21 cellular contexts compared by ENCODE assay signal in genomic region chr3:152261329-152261728, GRCh38. TPM values are rescaled to one million over a fixed set of nuclear protein-coding genes. Genes with fewer than 3 reads are reported as not detected.
A peak's percentile ranks its signal among the peaks of the same experiment; 100 is the strongest.
DNase-seq lines count a peak whose midpoint lies in the region; ATAC-seq and TF ChIP-seq lines count a peak whose summit lies in the region.
"Had no signal": no experiment of that assay in that cellular context is flagged by ENCODE, and none has a peak within 500 bp of the region (broad histone marks: within the 10 kb centered on the region; RNA-seq: fewer than 3 reads in every experiment).

No MANE protein-coding gene starts in this region.

- CTCF ChIA-PET in activated naive CD4-positive, alpha-beta T cell treated with anti-CD3 and anti-CD28 coated beads for 36 hours (lab: Charles Lee) = interaction anchor here (0.7 to 2.1 kb wide), 5 partner anchors 14 to 78 kb away, joined by 3 to 6 read pairs (median 3); no protein-coding TSS in a partner anchor

- intact Hi-C loops in activated naive CD4-positive, alpha-beta T cell treated with anti-CD3 and anti-CD28 coated beads for 36 hours (cut with micrococcal nuclease) = no loop called here
- intact Hi-C loops in natural killer cell (cut with micrococcal nuclease) (no loop called here), aorta (cut with DNase I) (no loop called here)

- H3K36me3 ChIP-seq in aorta (ENCODE audit: control insufficient read depth in 1 of 2, insufficient read depth in 2 of 2, low read length in 1 of 2) (no peaks in the 10 kb centered on the region), right atrium auricular region (no peaks in the 10 kb centered on the region), brain microvascular endothelial cell (replicated peaks) (no peaks in the 10 kb centered on the region)
- H3K36me3 ChIP-seq: stomach had no signal

- 84 to 93% methylated on average over 3 of the region's 3 CpGs for WGBS in aorta, 2 donors

- H3K9me3 ChIP-seq in aorta (ENCODE audit: control insufficient read depth, low read length) = no peaks in the 10 kb centered on the region
- H3K9me3 ChIP-seq in right atrium auricular region = no peaks in the 10 kb centered on the region
- H3K9me3 ChIP-seq: A549, stomach had no signal

- peak overlapping the region; percentile 64 for H3K27ac Mint-ChIP-seq in activated naive CD4-positive, alpha-beta T cell treated with anti-CD3 and anti-CD28 coated beads for 36 hours
- H3K27ac Mint-ChIP-seq in activated T-helper 17 cell treated with anti-CD3 and anti-CD28 coated beads, Interleukin-2, amount 50 U/mL, for 72 hours = peak overlapping the region; percentile 99
- peak overlapping the region; percentile 79 to 96 for H3K27ac Mint-ChIP-seq in natural killer cell
- H3K27ac Mint-ChIP-seq: nephron progenitor cell, progenitor cell of endocrine pancreas had no signal

- peaks cover 83% of the 10 kb centered on the region for H3K4me1 Mint-ChIP-seq in activated naive CD4-positive, alpha-beta T cell treated with anti-CD3 and anti-CD28 coated beads for 36 hours (ENCODE audit: low read depth)
- peaks cover 44% of the 10 kb centered on the region for H3K4me1 Mint-ChIP-seq in activated T-helper 17 cell treated with anti-CD3 and anti-CD28 coated beads, Interleukin-2, amount 50 U/mL, for 72 hours
- peaks cover 69 to 71% of the 10 kb centered on the region in 2 donors for H3K4me1 Mint-ChIP-seq in natural killer cell

- TF ChIP-seq CTCF in natural killer cell (IDR thresholded peaks at IDR 0.05) (no peak), right atrium auricular region (IDR thresholded peaks at IDR 0.05) (no peak), brain microvascular endothelial cell (IDR thresholded peaks at IDR 0.05; ENCODE audit: low read depth, low read length, missing control alignments) (no peak)

- H3K9me3 Mint-ChIP-seq in activated naive CD4-positive, alpha-beta T cell treated with anti-CD3 and anti-CD28 coated beads for 36 hours = no peaks in the 10 kb centered on the region
- no peaks in the 10 kb centered on the region for H3K9me3 Mint-ChIP-seq in activated T-helper 17 cell treated with anti-CD3 and anti-CD28 coated beads, Interleukin-2, amount 50 U/mL, for 72 hours
- H3K9me3 Mint-ChIP-seq in natural killer cell = no peaks in the 10 kb centered on the region
- H3K9me3 Mint-ChIP-seq: nephron progenitor cell had no signal

- H3K4me3 ChIP-seq in aorta (ENCODE audit: low read length in 2 of 2) = no peak overlapping the region
- no peak overlapping the region for H3K4me3 ChIP-seq in right atrium auricular region
- H3K4me3 ChIP-seq in brain microvascular endothelial cell (ENCODE audit: low read depth, low read length) = no peak overlapping the region
- H3K4me3 ChIP-seq: A549, smooth muscle cell, stomach had no signal

- H3K27me3 ChIP-seq in aorta (ENCODE audit: control insufficient read depth in 1 of 2, insufficient read depth in 2 of 2, low read length in 1 of 2) (no peaks in the 10 kb centered on the region), right atrium auricular region (no peaks in the 10 kb centered on the region), brain microvascular endothelial cell (replicated peaks) (no peaks in the 10 kb centered on the region)
- H3K27me3 ChIP-seq: stomach had no signal

- H3K4me3 Mint-ChIP-seq in activated naive CD4-positive, alpha-beta T cell treated with anti-CD3 and anti-CD28 coated beads for 36 hours = no peak overlapping the region
- peak overlapping the region; percentile 75 for H3K4me3 Mint-ChIP-seq in activated T-helper 17 cell treated with anti-CD3 and anti-CD28 coated beads, Interleukin-2, amount 50 U/mL, for 72 hours
- H3K4me3 Mint-ChIP-seq in natural killer cell = peak overlapping the region; percentile 26
- H3K4me3 Mint-ChIP-seq: nephron progenitor cell had no signal

- in situ Hi-C loops in brain microvascular endothelial cell (cut with HindIII; ENCODE audit: low pct_ligation_motif_present, low sequenced_read_pairs) = no loop called here

- H3K27me3 Mint-ChIP-seq in activated naive CD4-positive, alpha-beta T cell treated with anti-CD3 and anti-CD28 coated beads for 36 hours (ENCODE audit: low read depth) = no peaks in the 10 kb centered on the region
- H3K27me3 Mint-ChIP-seq in activated T-helper 17 cell treated with anti-CD3 and anti-CD28 coated beads, Interleukin-2, amount 50 U/mL, for 72 hours = no peaks in the 10 kb centered on the region
- no peaks in the 10 kb centered on the region for H3K27me3 Mint-ChIP-seq in natural killer cell (ENCODE audit: low read depth in 2 of 2)

- H3K36me3 Mint-ChIP-seq in activated naive CD4-positive, alpha-beta T cell treated with anti-CD3 and anti-CD28 coated beads for 36 hours (ENCODE audit: low read depth) = peaks cover 4% of the 10 kb centered on the region
- peaks cover 21% of the 10 kb centered on the region for H3K36me3 Mint-ChIP-seq in activated T-helper 17 cell treated with anti-CD3 and anti-CD28 coated beads, Interleukin-2, amount 50 U/mL, for 72 hours (ENCODE audit: low read depth)
- no peaks in the 10 kb centered on the region for H3K36me3 Mint-ChIP-seq in natural killer cell

- ATAC-seq in activated T-helper 17 cell treated with anti-CD3 and anti-CD28 coated beads, Interleukin-2, amount 50 U/mL, for 72 hours (replicated peaks) = no peak
- no peak for ATAC-seq in natural killer cell
- no peak for ATAC-seq in aorta (ENCODE audit: low FRiP score)
- ATAC-seq: A549 had no signal

- DNase-seq in activated naive CD4-positive, alpha-beta T cell treated with anti-CD3 and anti-CD28 coated beads for 36 hours = no peak
- no peak for DNase-seq in activated naive CD4-positive, alpha-beta T cell treated with anti-CD3 and anti-CD28 coated beads, Interleukin-2, amount 50 U/mL, for 16 hours
- no peak for DNase-seq in natural killer cell
- no peak for DNase-seq in aorta
- no peak for DNase-seq in right atrium auricular region (ENCODE audit: low spot score)
- no peak for DNase-seq in HuH-7.5 (ENCODE audit: low spot score)
- no peak for DNase-seq in brain microvascular endothelial cell
- DNase-seq: activated CD4-positive, alpha-beta T cell treated with anti-CD3 and anti-CD28 coated beads for 1 hour; activated effector memory CD4-positive, alpha-beta T cell treated with Interleukin-2 at 50 U/mL for 16 hours; amygdala; DMS 273 treated with DMSO at 0.1 percent for 48 hours; kidney glomerular epithelial cell; NCI-H1417; NCI-H526; nephron progenitor cell; stimulated activated CD4-positive, alpha-beta T cell treated with anti-CD3 and anti-CD28 coated beads, Interleukin-4, amount 100 ng/mL, for 1 hour; stomach had no signal

- H3K27ac ChIP-seq in aorta (ENCODE audit: low read depth in 1 of 2, low read length in 2 of 2) (peak overlapping the region; percentile 17 to 76), right atrium auricular region (no peak overlapping the region), brain microvascular endothelial cell (no peak overlapping the region)
- H3K27ac ChIP-seq: stomach had no signal

- H3K4me1 ChIP-seq in aorta (ENCODE audit: control insufficient read depth in 1 of 2, insufficient read depth in 2 of 2, low read length in 2 of 2) (peaks cover 1 to 3% of the 10 kb centered on the region in 2 donors), right atrium auricular region (peaks cover 0 to 43% of the 10 kb centered on the region in 2 donors)

RNA-seq across cellular contexts. Expression of gene MBNL1, which starts 7.4 kb away (rescaled TPM):
- 100 to 1,000 TPM; 387 to 391 TPM for total RNA-seq in activated naive CD4-positive, alpha-beta T cell treated with anti-CD3 and anti-CD28 coated beads for 36 hours
- 100 to 1,000 TPM; 322 to 452 TPM for total RNA-seq in activated T-helper 17 cell treated with anti-CD3 and anti-CD28 coated beads, Interleukin-2, amount 50 U/mL, for 72 hours
- total RNA-seq in natural killer cell = 100 to 1,000 TPM; 600 to 704 (median 607) TPM
- 100 to 1,000 TPM; 485 to 689 TPM for total RNA-seq in aorta
- polyA plus RNA-seq in aorta = 100 to 1,000 TPM; 141 to 182 TPM
- 100 to 1,000 TPM; 199 to 327 TPM for total RNA-seq in right atrium auricular region

Comparison
In these comparisons a context has a peak if more than half of its experiments do, and no peak if none do; other contexts are left out.
1. H3K27ac ChIP-seq: peak in aorta (2 of 2); none in right atrium auricular region (0 of 2) and brain microvascular endothelial cell (single experiment).
2. Peak in every context shown above with its lines, with median percentiles within 50 percentile points of each other: H3K27ac Mint-ChIP-seq.